5 cellular contexts compared by ENCODE assay signal in the genomic region with DNA sequence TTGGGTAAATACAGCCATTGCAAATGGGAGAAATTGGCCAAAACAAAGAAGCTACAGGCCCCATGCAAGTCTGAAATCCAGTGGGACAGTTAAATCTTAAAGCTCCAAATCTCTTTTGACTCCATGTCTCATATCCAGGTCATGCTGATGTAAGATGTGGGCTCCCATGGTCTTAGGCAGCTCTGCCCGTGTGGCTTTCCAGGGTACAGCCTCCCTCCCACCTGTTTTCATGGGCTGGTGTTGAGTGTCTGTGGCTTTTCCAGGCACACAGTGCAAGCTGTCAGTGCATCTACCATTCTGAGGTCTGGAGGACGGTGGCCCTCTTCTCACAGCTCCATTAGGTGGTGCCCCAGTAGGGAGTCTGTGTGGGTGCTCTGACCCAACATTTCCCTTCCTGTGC. TPM values are rescaled to one million over a fixed set of nuclear protein-coding genes. Genes with fewer than 3 reads are reported as not detected.
"Had no signal": no experiment of that assay in that cellular context is flagged by ENCODE, and none has a peak within 500 bp of the region (broad histone marks: within the 10 kb centered on the region; RNA-seq: fewer than 3 reads in every experiment).

No MANE protein-coding gene starts in this region.

RNA-seq across cellular contexts. Expression of a gene that starts 53.4 kb away (rescaled TPM):
- total RNA-seq: HepG2, HT-29, HT1080, K562 had no signal
- polyA plus RNA-seq: HepG2, IgD-negative memory B cell, K562 had no signal
